ENCODE assay signal across 17 cellular contexts in genomic region chr1:69551476-69552324, GRCh38. TPM values are rescaled to one million over a fixed set of nuclear protein-coding genes. Genes with fewer than 3 reads are reported as not detected.
A peak's percentile ranks its signal among the peaks of the same experiment; 100 is the strongest.
DNase-seq lines count a peak whose midpoint lies in the region; ATAC-seq and TF ChIP-seq lines count a peak whose summit lies in the region.
"Had no signal": no experiment of that assay in that cellular context is flagged by ENCODE, and none has a peak within 500 bp of the region (broad histone marks: within the 10 kb centered on the region; RNA-seq: fewer than 3 reads in every experiment).

No MANE protein-coding gene starts in this region.

- intact Hi-C loops in PC-3 (cut with micrococcal nuclease) (no loop called here), ovary (cut with DNase I) (no loop called here)

- TF ChIP-seq CTCF in BE2C (IDR thresholded peaks at IDR 0.05; ENCODE audit: low read depth, low read length) (no peak), PC-3 (conservative IDR thresholded peaks at IDR 0.05; ENCODE audit: low read depth, low read length) (no peak), glutamatergic neuron (IDR thresholded peaks at IDR 0.05; ENCODE audit: partially characterized antibody, unreplicated experiment) (no peak), ovary (IDR thresholded peaks at IDR 0.05) (no peak)

- no peak overlapping the region for H3K9ac ChIP-seq in PC-3 (ENCODE audit: low read length)

- no peak for TF ChIP-seq POLR2A in ovary (IDR thresholded peaks at IDR 0.05)

- no TSS peak for BruUV-seq in PC-3 (replicated peaks; lab: Mats Ljungman, UMichigan)

- no peaks in the 10 kb centered on the region for H4K20me1 ChIP-seq in PC-3 (ENCODE audit: low read length)

- H3K9me2 ChIP-seq in PC-3 (replicated peaks; ENCODE audit: low read length), result no peaks in the 10 kb centered on the region

- H3K4me2 ChIP-seq in PC-3 (ENCODE audit: low read length), result no peak overlapping the region

- TF ChIP-seq EP300 in ovary (IDR thresholded peaks at IDR 0.05), result no peak

- H3K27ac Mint-ChIP-seq in glutamatergic neuron (ENCODE audit: unreplicated experiment), result peak overlapping the region; percentile 71
- H3K27ac Mint-ChIP-seq: CD4-positive, alpha-beta T cell; T-cell had no signal

- H3K4me1 Mint-ChIP-seq in glutamatergic neuron (ENCODE audit: low read depth, unreplicated experiment), result peaks cover 3% of the 10 kb centered on the region
- H3K4me1 Mint-ChIP-seq: T-cell had no signal

- H3K4me3 Mint-ChIP-seq in glutamatergic neuron (ENCODE audit: unreplicated experiment), result peak overlapping the region; percentile 33
- H3K4me3 Mint-ChIP-seq: CD4-positive, alpha-beta T cell; T-cell had no signal

- no peaks in the 10 kb centered on the region for H3K36me3 Mint-ChIP-seq in glutamatergic neuron (ENCODE audit: unreplicated experiment)
- H3K36me3 Mint-ChIP-seq: T-cell had no signal

- POLR2A ChIA-PET in PC-3 (lab: Charles Lee; ENCODE audit: unreplicated experiment), result no interaction called here

- H3K4me1 ChIP-seq in BE2C (no peaks in the 10 kb centered on the region), PC-3 (ENCODE audit: insufficient read depth, low read length) (no peaks in the 10 kb centered on the region), ovary (ENCODE audit: insufficient read depth) (no peaks in the 10 kb centered on the region)

- H3K9me3 ChIP-seq in BE2C, result no peaks in the 10 kb centered on the region
- H3K9me3 ChIP-seq in PC-3 (ENCODE audit: low read length), result no peaks in the 10 kb centered on the region
- no peaks in the 10 kb centered on the region for H3K9me3 ChIP-seq in ovary

- 88 to 91% (median 91%) methylated on average over 8 of the region's 8 CpGs for WGBS in ovary, 3 donors

- CTCF ChIA-PET in PC-3 (lab: Charles Lee), result no interaction called here

- no peak for ATAC-seq in PC-3
- ATAC-seq: T-cell had no signal

- no peaks in the 10 kb centered on the region for H3K27me3 Mint-ChIP-seq in glutamatergic neuron (ENCODE audit: unreplicated experiment)
- H3K27me3 Mint-ChIP-seq: CD4-positive, alpha-beta T cell; T-cell had no signal

- peak; percentile 65 for DNase-seq in BE2C
- DNase-seq in NCI-H146 treated with DMSO at 0.1 percent for 48 hours (lab: John Stamatoyannopoulos, UW; ENCODE audit: unreplicated experiment), result peak; percentile 11
- DNase-seq in PC-3, result peak; percentile 19
- no peak for DNase-seq in glutamatergic neuron
- no peak for DNase-seq in NCI-H187 treated with DMSO at 0.1 percent for 48 hours (lab: John Stamatoyannopoulos, UW)
- DNase-seq in COLO829 (ENCODE audit: low spot score), result no peak
- no peak for DNase-seq in ovary
- DNase-seq in mucosa of gallbladder (ENCODE audit: low spot score), result no peak
- DNase-seq: AML-193; CD4-positive, alpha-beta T cell; EL; HCEC 1CT; NCI-H1436 treated with DMSO at 0.1 percent for 48 hours; NCI-H510A; T-cell had no signal

- H3K36me3 ChIP-seq in BE2C, result no peaks in the 10 kb centered on the region
- no peaks in the 10 kb centered on the region for H3K36me3 ChIP-seq in PC-3 (ENCODE audit: low read depth, low read length)
- H3K36me3 ChIP-seq in ovary, result no peaks in the 10 kb centered on the region

- peaks cover 5% of the 10 kb centered on the region for H3K9me3 Mint-ChIP-seq in glutamatergic neuron (ENCODE audit: unreplicated experiment)
- H3K9me3 Mint-ChIP-seq: CD4-positive, alpha-beta T cell had no signal

- H3K79me2 ChIP-seq in PC-3 (ENCODE audit: low read length), result no peaks in the 10 kb centered on the region

- no peaks in the 10 kb centered on the region for H3F3A ChIP-seq in PC-3 (ENCODE audit: low read length, unreplicated experiment)

- H3K27me3 ChIP-seq in BE2C (no peaks in the 10 kb centered on the region), PC-3 (ENCODE audit: low read length) (peaks cover 6% of the 10 kb centered on the region; the same call in 1 of the 2 replicates), ovary (no peaks in the 10 kb centered on the region)

- H3K4me3 ChIP-seq in BE2C (ENCODE audit: low read depth, low read length) (peak overlapping the region; percentile 20; the same call in 1 of the 2 replicates), PC-3 (ENCODE audit: low read length) (no peak overlapping the region), ovary (no peak overlapping the region)
- H3K4me3 ChIP-seq: SK-N-MC had no signal

- no peak overlapping the region for H3K27ac ChIP-seq in PC-3 (ENCODE audit: low read length)
- no peak overlapping the region for H3K27ac ChIP-seq in ovary
- H3K27ac ChIP-seq: SK-N-MC had no signal

- H2AFZ ChIP-seq in PC-3 (ENCODE audit: low read length), result peak overlapping the region; percentile 20; the same call in 1 of the 2 replicates

RNA-seq across cellular contexts. Expression of gene LRRC7, which starts 16.0 kb away (rescaled TPM):
- polyA plus RNA-seq in BE2C (2012; ENCODE audit: insufficient read depth, insufficient read length, low read depth), result 2.5 TPM
- total RNA-seq in PC-3 (2014; rRNA removed) (0.04 TPM in 1 of 2 replicates, not detected in the other), glutamatergic neuron (ENCODE audit: unreplicated experiment) (19.1 TPM), ovary (under 1 TPM in 3 of 7 donors, not detected in 4; 0.12 to 0.24 (median 0.13) TPM), mucosa of gallbladder (4.1 TPM)
- polyA plus RNA-seq in ovary, result under 1 TPM; 0.01 to 0.45 TPM
- total RNA-seq: OCI-LY7 had no signal

Comparison
In these comparisons a context has a peak if more than half of its experiments do, and no peak if none do; other contexts are left out.
1. DNase-seq: peak in BE2C (single experiment), NCI-H146 treated with DMSO at 0.1 percent for 48 hours (single experiment) and PC-3 (single experiment); none in glutamatergic neuron (single experiment), NCI-H187 treated with DMSO at 0.1 percent for 48 hours (single experiment), COLO829 (single experiment), ovary (0 of 5) and mucosa of gallbladder (single experiment).